In genomic region chr17:46002311-46002972, GRCh38 we compare ENCODE assay signal across 1 cellular context.
TF ChIP-seq lines count a peak whose summit lies in the region.

No MANE protein-coding gene starts in this region.

TF ChIP-seq in HEK293, 187 proteins besides CTCF, POLR2A, EP300 and RAD21 (continued from another document):
- TF ChIP-seq ZNF223 (tag by site-specific recombination; IDR thresholded peaks at IDR 0.05) (no peak), YY1 (tag by site-specific recombination; IDR thresholded peaks at IDR 0.05) (no peak), ZNF658 (tag by site-specific recombination; IDR thresholded peaks at IDR 0.05) (no peak), ZNF548 (tag by site-specific recombination; IDR thresholded peaks at IDR 0.05) (no peak), ZNF76 (tag by site-specific recombination; IDR thresholded peaks at IDR 0.05; ENCODE audit: borderline replicate concordance, low read depth) (no peak), ZIC2 (tag by site-specific recombination; IDR thresholded peaks at IDR 0.05) (peak; percentile 44), WT1 (tag by site-specific recombination; IDR thresholded peaks at IDR 0.05) (no peak), ZNF112 (tag by site-specific recombination; IDR thresholded peaks at IDR 0.05) (no peak), ZNF26 (tag by site-specific recombination; IDR thresholded peaks at IDR 0.05) (no peak), ZNF777 (tag by site-specific recombination; IDR thresholded peaks at IDR 0.05; ENCODE audit: borderline replicate concordance) (no peak), ZNF488 (tag by site-specific recombination; IDR thresholded peaks at IDR 0.05) (no peak), ZNF785 (tag by site-specific recombination; IDR thresholded peaks at IDR 0.05) (no peak), ZSCAN4 (tag by site-specific recombination; IDR thresholded peaks at IDR 0.05) (no peak), ZNF354C (tag by site-specific recombination; IDR thresholded peaks at IDR 0.05; ENCODE audit: borderline replicate concordance, low read depth) (no peak), ZSCAN30 (tag by site-specific recombination; IDR thresholded peaks at IDR 0.05) (peak; percentile 98), SCRT1 (tag by site-specific recombination; IDR thresholded peaks at IDR 0.05; ENCODE audit: borderline replicate concordance) (no peak), ZNF114 (tag by site-specific recombination; IDR thresholded peaks at IDR 0.05) (no peak), BCL11A (tag by site-specific recombination; IDR thresholded peaks at IDR 0.05; ENCODE audit: low read depth) (no peak), ZFP37 (tag by site-specific recombination; IDR thresholded peaks at IDR 0.05) (no peak), SP7 (tag by site-specific recombination; IDR thresholded peaks at IDR 0.05) (peak; percentile 39; the same call in 1 of the 2 replicates), ZBTB10 (tag by site-specific recombination; IDR thresholded peaks at IDR 0.05) (no peak), ZNF692 (tag by site-specific recombination; IDR thresholded peaks at IDR 0.05) (no peak), ZNF366 (tag by site-specific recombination; conservative IDR thresholded peaks at IDR 0.05) (no peak; the same call in 1 of the 2 replicates), ZNF645 (tag by site-specific recombination; IDR thresholded peaks at IDR 0.05) (no peak), ZNF530 (tag by site-specific recombination; IDR thresholded peaks at IDR 0.05; ENCODE audit: low read depth) (no peak), ZNF580 (tag by site-specific recombination; IDR thresholded peaks at IDR 0.05) (no peak), ZNF394 (tag by site-specific recombination; IDR thresholded peaks at IDR 0.05; ENCODE audit: borderline replicate concordance) (peak; percentile 33; the same call in 1 of the 2 replicates), BCL11B (tag by site-specific recombination; IDR thresholded peaks at IDR 0.05; ENCODE audit: low read depth) (no peak), ZNF416 (tag by site-specific recombination; IDR thresholded peaks at IDR 0.05) (no peak), ZNF610 (tag by site-specific recombination; IDR thresholded peaks at IDR 0.05; ENCODE audit: borderline replicate concordance) (no peak), RBAK (tag by site-specific recombination; IDR thresholded peaks at IDR 0.05) (no peak), ZNF776 (tag by site-specific recombination; IDR thresholded peaks at IDR 0.05; ENCODE audit: borderline replicate concordance) (no peak), ZNF202 (tag by site-specific recombination; IDR thresholded peaks at IDR 0.05; ENCODE audit: borderline replicate concordance) (no peak), ZNF513 (tag by site-specific recombination; IDR thresholded peaks at IDR 0.05) (no peak), ZNF138 (tag by site-specific recombination; IDR thresholded peaks at IDR 0.05; ENCODE audit: borderline replicate concordance) (no peak), ZNF704 (tag by site-specific recombination; IDR thresholded peaks at IDR 0.05) (no peak), ZSCAN16 (tag by site-specific recombination; IDR thresholded peaks at IDR 0.05) (no peak), ZNF2 (tag by site-specific recombination; IDR thresholded peaks at IDR 0.05) (peak; percentile 59; the same call in 1 of the 2 replicates), ZNF350 (tag by site-specific recombination; IDR thresholded peaks at IDR 0.05) (no peak), ZNF146 (tag by site-specific recombination; IDR thresholded peaks at IDR 0.05) (0 out of 2 replicates have a peak, but pooled peaks have one; percentile 2), ZNF544 (tag by site-specific recombination; IDR thresholded peaks at IDR 0.05) (no peak), ZFP3 (tag by site-specific recombination; IDR thresholded peaks at IDR 0.05; ENCODE audit: low read depth) (no peak), ZNF121 (tag by site-specific recombination; IDR thresholded peaks at IDR 0.05) (peak; percentile 100), ZNF660 (tag by site-specific recombination; IDR thresholded peaks at IDR 0.05) (peak; percentile 51; the same call in 1 of the 2 replicates)
